In the genomic region with DNA sequence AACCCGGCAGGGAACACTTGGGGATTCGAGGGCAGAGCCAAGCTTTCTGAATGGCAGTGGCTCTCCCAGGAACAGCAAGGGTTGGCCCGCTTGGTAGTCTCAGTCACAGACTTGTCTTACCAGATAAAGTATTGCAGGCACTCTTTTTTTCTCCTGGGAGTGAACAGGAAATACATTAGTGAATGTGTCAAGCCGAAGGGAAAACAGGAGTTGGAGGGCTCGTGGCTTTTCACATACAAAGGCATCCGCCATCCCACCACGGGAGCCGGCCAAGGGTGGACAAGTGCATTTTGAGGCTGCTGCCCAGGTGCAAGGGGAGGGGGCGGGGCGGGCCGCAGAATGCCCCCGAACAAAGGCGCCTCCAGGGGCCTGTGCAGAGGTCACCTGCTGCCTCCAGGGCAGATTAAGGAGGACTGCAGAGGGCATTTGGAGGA, we compare ENCODE assay signal across 1 cellular context.
TF ChIP-seq lines count a peak whose summit lies in the region.

No MANE protein-coding gene starts in this region.

TF ChIP-seq in GM23338, 12 proteins besides CTCF, POLR2A, EP300 and RAD21 (continued from another document):
- TF ChIP-seq, protein P1, sequence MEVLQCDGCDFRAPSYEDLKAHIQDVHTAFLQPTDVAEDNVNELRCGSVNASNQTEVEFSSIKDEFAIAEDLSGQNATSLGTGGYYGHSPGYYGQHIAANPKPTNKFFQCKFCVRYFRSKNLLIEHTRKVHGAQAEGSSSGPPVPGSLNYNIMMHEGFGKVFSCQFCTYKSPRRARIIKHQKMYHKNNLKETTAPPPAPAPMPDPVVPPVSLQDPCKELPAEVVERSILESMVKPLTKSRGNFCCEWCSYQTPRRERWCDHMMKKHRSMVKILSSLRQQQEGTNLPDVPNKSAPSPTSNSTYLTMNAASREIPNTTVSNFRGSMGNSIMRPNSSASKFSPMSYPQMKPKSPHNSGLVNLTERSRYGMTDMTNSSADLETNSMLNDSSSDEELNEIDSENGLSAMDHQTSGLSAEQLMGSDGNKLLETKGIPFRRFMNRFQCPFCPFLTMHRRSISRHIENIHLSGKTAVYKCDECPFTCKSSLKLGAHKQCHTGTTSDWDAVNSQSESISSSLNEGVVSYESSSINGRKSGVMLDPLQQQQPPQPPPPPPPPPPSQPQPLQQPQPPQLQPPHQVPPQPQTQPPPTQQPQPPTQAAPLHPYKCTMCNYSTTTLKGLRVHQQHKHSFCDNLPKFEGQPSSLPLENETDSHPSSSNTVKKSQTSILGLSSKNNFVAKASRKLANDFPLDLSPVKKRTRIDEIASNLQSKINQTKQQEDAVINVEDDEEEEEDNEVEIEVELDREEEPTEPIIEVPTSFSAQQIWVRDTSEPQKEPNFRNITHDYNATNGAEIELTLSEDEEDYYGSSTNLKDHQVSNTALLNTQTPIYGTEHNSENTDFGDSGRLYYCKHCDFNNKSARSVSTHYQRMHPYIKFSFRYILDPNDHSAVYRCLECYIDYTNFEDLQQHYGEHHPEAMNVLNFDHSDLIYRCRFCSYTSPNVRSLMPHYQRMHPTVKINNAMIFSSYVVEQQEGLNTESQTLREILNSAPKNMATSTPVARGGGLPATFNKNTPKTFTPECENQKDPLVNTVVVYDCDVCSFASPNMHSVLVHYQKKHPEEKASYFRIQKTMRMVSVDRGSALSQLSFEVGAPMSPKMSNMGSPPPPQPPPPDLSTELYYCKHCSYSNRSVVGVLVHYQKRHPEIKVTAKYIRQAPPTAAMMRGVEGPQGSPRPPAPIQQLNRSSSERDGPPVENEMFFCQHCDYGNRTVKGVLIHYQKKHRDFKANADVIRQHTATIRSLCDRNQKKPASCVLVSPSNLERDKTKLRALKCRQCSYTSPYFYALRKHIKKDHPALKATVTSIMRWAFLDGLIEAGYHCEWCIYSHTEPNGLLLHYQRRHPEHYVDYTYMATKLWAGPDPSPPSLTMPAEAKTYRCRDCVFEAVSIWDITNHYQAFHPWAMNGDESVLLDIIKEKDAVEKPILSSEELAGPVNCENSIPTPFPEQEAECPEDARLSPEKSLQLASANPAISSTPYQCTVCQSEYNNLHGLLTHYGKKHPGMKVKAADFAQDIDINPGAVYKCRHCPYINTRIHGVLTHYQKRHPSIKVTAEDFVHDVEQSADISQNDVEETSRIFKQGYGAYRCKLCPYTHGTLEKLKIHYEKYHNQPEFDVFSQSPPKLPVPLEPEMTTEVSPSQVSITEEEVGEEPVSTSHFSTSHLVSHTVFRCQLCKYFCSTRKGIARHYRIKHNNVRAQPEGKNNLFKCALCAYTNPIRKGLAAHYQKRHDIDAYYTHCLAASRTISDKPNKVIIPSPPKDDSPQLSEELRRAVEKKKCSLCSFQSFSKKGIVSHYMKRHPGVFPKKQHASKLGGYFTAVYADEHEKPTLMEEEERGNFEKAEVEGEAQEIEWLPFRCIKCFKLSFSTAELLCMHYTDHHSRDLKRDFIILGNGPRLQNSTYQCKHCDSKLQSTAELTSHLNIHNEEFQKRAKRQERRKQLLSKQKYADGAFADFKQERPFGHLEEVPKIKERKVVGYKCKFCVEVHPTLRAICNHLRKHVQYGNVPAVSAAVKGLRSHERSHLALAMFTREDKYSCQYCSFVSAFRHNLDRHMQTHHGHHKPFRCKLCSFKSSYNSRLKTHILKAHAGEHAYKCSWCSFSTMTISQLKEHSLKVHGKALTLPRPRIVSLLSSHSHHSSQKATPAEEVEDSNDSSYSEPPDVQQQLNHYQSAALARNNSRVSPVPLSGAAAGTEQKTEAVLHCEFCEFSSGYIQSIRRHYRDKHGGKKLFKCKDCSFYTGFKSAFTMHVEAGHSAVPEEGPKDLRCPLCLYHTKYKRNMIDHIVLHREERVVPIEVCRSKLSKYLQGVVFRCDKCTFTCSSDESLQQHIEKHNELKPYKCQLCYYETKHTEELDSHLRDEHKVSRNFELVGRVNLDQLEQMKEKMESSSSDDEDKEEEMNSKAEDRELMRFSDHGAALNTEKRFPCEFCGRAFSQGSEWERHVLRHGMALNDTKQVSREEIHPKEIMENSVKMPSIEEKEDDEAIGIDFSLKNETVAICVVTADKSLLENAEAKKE (CRISPR knock-in tag; IDR thresholded peaks at IDR 0.05) = no peak
- TF ChIP-seq EZH2phosphoT487 (IDR thresholded peaks at IDR 0.05; ENCODE audit: unreplicated experiment) = no peak
- TF ChIP-seq, protein P2, sequence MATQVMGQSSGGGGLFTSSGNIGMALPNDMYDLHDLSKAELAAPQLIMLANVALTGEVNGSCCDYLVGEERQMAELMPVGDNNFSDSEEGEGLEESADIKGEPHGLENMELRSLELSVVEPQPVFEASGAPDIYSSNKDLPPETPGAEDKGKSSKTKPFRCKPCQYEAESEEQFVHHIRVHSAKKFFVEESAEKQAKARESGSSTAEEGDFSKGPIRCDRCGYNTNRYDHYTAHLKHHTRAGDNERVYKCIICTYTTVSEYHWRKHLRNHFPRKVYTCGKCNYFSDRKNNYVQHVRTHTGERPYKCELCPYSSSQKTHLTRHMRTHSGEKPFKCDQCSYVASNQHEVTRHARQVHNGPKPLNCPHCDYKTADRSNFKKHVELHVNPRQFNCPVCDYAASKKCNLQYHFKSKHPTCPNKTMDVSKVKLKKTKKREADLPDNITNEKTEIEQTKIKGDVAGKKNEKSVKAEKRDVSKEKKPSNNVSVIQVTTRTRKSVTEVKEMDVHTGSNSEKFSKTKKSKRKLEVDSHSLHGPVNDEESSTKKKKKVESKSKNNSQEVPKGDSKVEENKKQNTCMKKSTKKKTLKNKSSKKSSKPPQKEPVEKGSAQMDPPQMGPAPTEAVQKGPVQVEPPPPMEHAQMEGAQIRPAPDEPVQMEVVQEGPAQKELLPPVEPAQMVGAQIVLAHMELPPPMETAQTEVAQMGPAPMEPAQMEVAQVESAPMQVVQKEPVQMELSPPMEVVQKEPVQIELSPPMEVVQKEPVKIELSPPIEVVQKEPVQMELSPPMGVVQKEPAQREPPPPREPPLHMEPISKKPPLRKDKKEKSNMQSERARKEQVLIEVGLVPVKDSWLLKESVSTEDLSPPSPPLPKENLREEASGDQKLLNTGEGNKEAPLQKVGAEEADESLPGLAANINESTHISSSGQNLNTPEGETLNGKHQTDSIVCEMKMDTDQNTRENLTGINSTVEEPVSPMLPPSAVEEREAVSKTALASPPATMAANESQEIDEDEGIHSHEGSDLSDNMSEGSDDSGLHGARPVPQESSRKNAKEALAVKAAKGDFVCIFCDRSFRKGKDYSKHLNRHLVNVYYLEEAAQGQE (IDR thresholded peaks at IDR 0.05; ENCODE audit: unreplicated experiment) = no peak
- TF ChIP-seq NANOG (IDR thresholded peaks at IDR 0.05; ENCODE audit: borderline replicate concordance) = no peak
- no peak for TF ChIP-seq STAT1 (IDR thresholded peaks at IDR 0.05; ENCODE audit: unreplicated experiment)
- TF ChIP-seq POLR2AphosphoS5 (IDR thresholded peaks at IDR 0.05; ENCODE audit: low read depth) = no peak
